ENCODE assay signal across 16 cellular contexts in genomic region chr9:79692857-79693571, GRCh38.
"Had no signal": no experiment of that assay in that cellular context is flagged by ENCODE, and none has a peak within 500 bp of the region (broad histone marks: within the 10 kb centered on the region; RNA-seq: fewer than 3 reads in every experiment).

No MANE protein-coding gene starts in this region.

- H3K36me3 ChIP-seq: cardiac muscle cell, left ventricle myocardium inferior, ovary, suprapubic skin, upper lobe of left lung had no signal

- H3K27ac Mint-ChIP-seq: activated naive CD4-positive, alpha-beta T cell treated with anti-CD3 and anti-CD28 coated beads for 36 hours; activated T-helper 17 cell treated with anti-CD3 and anti-CD28 coated beads, Interleukin-2, amount 50 U/mL, for 72 hours had no signal

- H3K9me3 ChIP-seq: left ventricle myocardium inferior, ovary, suprapubic skin, upper lobe of left lung had no signal

- H3K4me3 ChIP-seq: cardiac muscle cell, coronary artery, left ventricle myocardium inferior, ovary, suprapubic skin, upper lobe of left lung had no signal

- H3K27me3 ChIP-seq: cardiac muscle cell, ovary, suprapubic skin, upper lobe of left lung had no signal

- DNase-seq: activated naive CD4-positive, alpha-beta T cell treated with anti-CD3 and anti-CD28 coated beads for 36 hours; activated naive CD8-positive, alpha-beta T cell treated with anti-CD3 and anti-CD28 coated beads, Interleukin-2, amount 50 U/mL, for 24 hours; aorta; hippocampal formation; left ventricle myocardium inferior; ovary; stimulated activated CD4-positive, alpha-beta T cell treated with anti-CD3 and anti-CD28 coated beads, Interleukin-15, amount 100 ng/mL, for 24 hours; stimulated activated CD4-positive, alpha-beta T cell treated with anti-CD3 and anti-CD28 coated beads, Interleukin-4, amount 100 ng/mL, for 24 hours; stimulated activated naive CD8-positive, alpha-beta T cell treated with anti-CD3 and anti-CD28 coated beads, Interleukin-15, Interleukin-2, amounts not matched to agents 100 U/mL and 50 U/mL, for 24 hours; upper lobe of left lung had no signal

- H3K9me3 Mint-ChIP-seq: activated naive CD4-positive, alpha-beta T cell treated with anti-CD3 and anti-CD28 coated beads for 36 hours; activated naive CD8-positive, alpha-beta T cell treated with anti-CD3 and anti-CD28 coated beads, Interleukin-2, amount 50 U/mL, for 24 hours; activated T-helper 17 cell treated with anti-CD3 and anti-CD28 coated beads, Interleukin-2, amount 50 U/mL, for 72 hours; memory B cell; nephron had no signal

- H3K27ac ChIP-seq: cardiac muscle cell, coronary artery, left ventricle myocardium inferior, ovary, suprapubic skin, upper lobe of left lung had no signal

- H3K27me3 Mint-ChIP-seq: activated naive CD8-positive, alpha-beta T cell treated with anti-CD3 and anti-CD28 coated beads, Interleukin-2, amount 50 U/mL, for 24 hours; activated T-helper 17 cell treated with anti-CD3 and anti-CD28 coated beads, Interleukin-2, amount 50 U/mL, for 72 hours; memory B cell had no signal

- H3K4me1 ChIP-seq: left ventricle myocardium inferior had no signal

- H3K4me3 Mint-ChIP-seq: activated naive CD4-positive, alpha-beta T cell treated with anti-CD3 and anti-CD28 coated beads for 36 hours; activated naive CD8-positive, alpha-beta T cell treated with anti-CD3 and anti-CD28 coated beads, Interleukin-2, amount 50 U/mL, for 24 hours; activated T-helper 17 cell treated with anti-CD3 and anti-CD28 coated beads, Interleukin-2, amount 50 U/mL, for 72 hours; memory B cell; nephron had no signal
